In genomic region chr21:39388811-39389155, GRCh38 we compare ENCODE assay signal across 8 cellular contexts. TPM values are rescaled to one million over a fixed set of nuclear protein-coding genes. Genes with fewer than 3 reads are reported as not detected.
DNase-seq lines count a peak whose midpoint lies in the region; ATAC-seq and TF ChIP-seq lines count a peak whose summit lies in the region.

No MANE protein-coding gene starts in this region.

- H3K27me3 Mint-ChIP-seq in type B pancreatic cell = no peaks in the 10 kb centered on the region

- no peaks in the 10 kb centered on the region for H3K9me3 ChIP-seq in heart right ventricle

- no peaks in the 10 kb centered on the region for H3K9me3 Mint-ChIP-seq in type B pancreatic cell

- CTCF ChIA-PET in RWPE1 (lab: Yijun Ruan, JAX) = no interaction called here

- peaks cover 5 to 47% (median 31%) of the 10 kb centered on the region in 9 donors for H3K4me1 ChIP-seq in heart right ventricle

- H3K27me3 ChIP-seq in heart right ventricle = no peaks in the 10 kb centered on the region

- peaks cover 16% of the 10 kb centered on the region for H3K4me1 Mint-ChIP-seq in type B pancreatic cell (ENCODE audit: unreplicated experiment)

- peaks cover 10% of the 10 kb centered on the region for H3K36me3 Mint-ChIP-seq in type B pancreatic cell

- peak in 3 of 9 donors; percentile 3 to 49 (median 4) for TF ChIP-seq CTCF in heart right ventricle (IDR thresholded peaks at IDR 0.05)
- TF ChIP-seq CTCF in RWPE1 (conservative IDR thresholded peaks at IDR 0.05; ENCODE audit: low read depth) = peak; percentile 70
- no peak for TF ChIP-seq CTCF in foreskin fibroblast (IDR thresholded peaks at IDR 0.05; ENCODE audit: low read depth, low read length)
- peak; percentile 17 for TF ChIP-seq CTCF in type B pancreatic cell (conservative IDR thresholded peaks at IDR 0.05)

- peak overlapping the region; percentile 90 for H3K4me3 Mint-ChIP-seq in type B pancreatic cell

- 8 to 9% methylated on average over 10 of the region's 10 CpGs for WGBS in heart right ventricle, 2 donors

- peak overlapping the region in 9 of 10 donors; percentile 32 to 65 (median 56) for H3K4me3 ChIP-seq in heart right ventricle
- H3K4me3 ChIP-seq in foreskin fibroblast (ENCODE audit: low read depth in 1 of 2, low read length in 2 of 2) = peak overlapping the region; percentile 40 to 69

- peak overlapping the region; percentile 80 for H3K27ac Mint-ChIP-seq in type B pancreatic cell

- DNase-seq in heart right ventricle = no peak
- no peak for DNase-seq in left cardiac atrium
- no peak for DNase-seq in RWPE1 (ENCODE audit: low spot score)
- DNase-seq in foreskin fibroblast = no peak
- no peak for DNase-seq in type B pancreatic cell (ENCODE audit: extremely low spot score, unreplicated experiment)
- DNase-seq in NCI-H526 (lab: John Stamatoyannopoulos, UW) = no peak
- no peak for DNase-seq in amygdala (lab: John Stamatoyannopoulos, UW)

- H3K27ac ChIP-seq in heart right ventricle (peak overlapping the region in 5 of 10 donors; percentile 5 to 83 (median 55)), RWPE1 (peak overlapping the region; percentile 85)

- peaks cover 0 to 40% (median 23%) of the 10 kb centered on the region in 9 donors for H3K36me3 ChIP-seq in heart right ventricle

- POLR2A ChIA-PET in RWPE1 (lab: Yijun Ruan, JAX; ENCODE audit: low non-redundant PET) = no interaction called here

- intact Hi-C loops in heart right ventricle (cut with DNase I) (loop anchor here in 9 of 10 donors (1.0 to 10.0 kb wide), 12 partner anchors 36 to 204 kb away; partner anchors contain the start of genes BRWD1 (in 6 of the 9), HMGN1 (in 3 of the 9) and PSMG1 (in 2 of the 9)), left cardiac atrium (cut with DNase I) (loop anchor here (2.0 to 10.0 kb wide), 4 partner anchors 41 to 76 kb away; partner anchors contain the start of genes BRWD1 (in 2 of the 2) and HMGN1 (in 1 of the 2))

- ATAC-seq in heart right ventricle (no peak), left cardiac atrium (no peak), GM21825 (IDR thresholded peaks at IDR 0.05; ENCODE audit: unreplicated experiment) (no peak)

RNA-seq across cellular contexts. Expression of gene HMGN1, which starts 39.9 kb away (rescaled TPM):
- total RNA-seq in heart right ventricle (10 to 100 TPM; 49.4 to 73.6 (median 59.3) TPM), left cardiac atrium (10 to 100 TPM; 73.2 to 78.2 TPM), type B pancreatic cell (ENCODE audit: low replicate concordance) (466 and 479 TPM in 2 replicates)
- 10 to 100 TPM; 46.2 to 79.0 TPM for polyA plus RNA-seq in heart right ventricle

RNA-seq across cellular contexts. Expression of gene LCA5L, which starts 56.8 kb away (rescaled TPM):
- total RNA-seq in heart right ventricle (1 to 10 TPM in 3 of 10 donors, under 1 TPM in 7; 0.21 to 2.1 (median 0.78) TPM), left cardiac atrium (under 1 TPM; 0.82 to 0.84 TPM), type B pancreatic cell (ENCODE audit: low replicate concordance) (1.9 and 2.6 TPM in 2 replicates)
- polyA plus RNA-seq in heart right ventricle = under 1 TPM; 0.58 to 0.95 TPM
